15 cellular contexts compared by ENCODE assay signal in genomic region chr2:10884530-10885478, GRCh38. TPM values are rescaled to one million over a fixed set of nuclear protein-coding genes. Genes with fewer than 3 reads are reported as not detected.
DNase-seq lines count a peak whose midpoint lies in the region; ATAC-seq lines count a peak whose summit lies in the region.
"Had no signal": no experiment of that assay in that cellular context is flagged by ENCODE, and none has a peak within 500 bp of the region (broad histone marks: within the 10 kb centered on the region; RNA-seq: fewer than 3 reads in every experiment).

No MANE protein-coding gene starts in this region.

- no peak overlapping the region for H2BK120ac ChIP-seq in mesendoderm (ENCODE audit: low read depth, low read length)

- H3K27me3 Mint-ChIP-seq in activated CD4-positive, alpha-beta T cell treated with anti-CD3 and anti-CD28 coated beads, Interleukin-2, amount 10 ng/mL, durations not matched to agents 24 days and 14 days, result peaks cover 6% of the 10 kb centered on the region

- intact Hi-C loops in activated CD4-positive, alpha-beta T cell treated with anti-CD3 and anti-CD28 coated beads, Interleukin-2, amount 10 ng/mL, durations not matched to agents 24 days and 14 days (cut with micrococcal nuclease), result no loop called here

- no peak overlapping the region for H3K4me3 Mint-ChIP-seq in activated CD4-positive, alpha-beta T cell treated with anti-CD3 and anti-CD28 coated beads, Interleukin-2, amount 10 ng/mL, durations not matched to agents 24 days and 14 days
- H3K4me3 Mint-ChIP-seq: central memory CD8-positive, alpha-beta T cell had no signal

- H3K4me3 ChIP-seq in mesendoderm (ENCODE audit: low read length), result no peak overlapping the region
- H3K4me3 ChIP-seq: esophagus muscularis mucosa had no signal

- no peak overlapping the region for H4K5ac ChIP-seq in mesendoderm (ENCODE audit: low read length)

- H4K8ac ChIP-seq in mesendoderm (ENCODE audit: low read depth, low read length), result no peak overlapping the region

- H3K56ac ChIP-seq in mesendoderm (ENCODE audit: low read length), result peak overlapping the region; percentile 68

- H3K4ac ChIP-seq in mesendoderm (ENCODE audit: low read depth, low read length), result no peak overlapping the region

- H3K27ac Mint-ChIP-seq in activated CD4-positive, alpha-beta T cell treated with anti-CD3 and anti-CD28 coated beads, Interleukin-2, amount 10 ng/mL, durations not matched to agents 24 days and 14 days, result no peak overlapping the region

- no peak overlapping the region for H2BK5ac ChIP-seq in mesendoderm (ENCODE audit: low read length)

- no peaks in the 10 kb centered on the region for H3K79me1 ChIP-seq in mesendoderm (ENCODE audit: low read length)

- H3K36me3 Mint-ChIP-seq in activated CD4-positive, alpha-beta T cell treated with anti-CD3 and anti-CD28 coated beads, Interleukin-2, amount 10 ng/mL, durations not matched to agents 24 days and 14 days (ENCODE audit: low read depth), result no peaks in the 10 kb centered on the region

- no peak overlapping the region for H3K23ac ChIP-seq in mesendoderm (ENCODE audit: low read length)

- H3K9me3 Mint-ChIP-seq in activated CD4-positive, alpha-beta T cell treated with anti-CD3 and anti-CD28 coated beads, Interleukin-2, amount 10 ng/mL, durations not matched to agents 24 days and 14 days, result no peaks in the 10 kb centered on the region
- H3K9me3 Mint-ChIP-seq: central memory CD8-positive, alpha-beta T cell had no signal

- H3K36me3 ChIP-seq in mesendoderm (ENCODE audit: control insufficient read depth, insufficient read depth, low read length), result no peaks in the 10 kb centered on the region
- H3K36me3 ChIP-seq: esophagus muscularis mucosa had no signal

- H2BK15ac ChIP-seq in mesendoderm (replicated peaks; ENCODE audit: low read depth), result no peak overlapping the region

- H3K4me1 Mint-ChIP-seq in activated CD4-positive, alpha-beta T cell treated with anti-CD3 and anti-CD28 coated beads, Interleukin-2, amount 10 ng/mL, durations not matched to agents 24 days and 14 days, result peaks cover 2% of the 10 kb centered on the region
- H3K4me1 Mint-ChIP-seq: central memory CD8-positive, alpha-beta T cell had no signal

- ATAC-seq in HG02885 (IDR thresholded peaks at IDR 0.05; ENCODE audit: poor library complexity, unreplicated experiment) (peak; percentile 54), HG03039 (IDR thresholded peaks at IDR 0.05; ENCODE audit: unreplicated experiment) (no peak)

- no peak overlapping the region for H3K18ac ChIP-seq in mesendoderm (ENCODE audit: low read length)

- H3K9ac ChIP-seq in mesendoderm (ENCODE audit: low read length), result no peak overlapping the region

- no peak overlapping the region for H3K4me2 ChIP-seq in mesendoderm (ENCODE audit: low read length)

- DNase-seq in Ammon's horn (ENCODE audit: low spot score) (peak; percentile 33), brain pericyte (ENCODE audit: low read depth, low spot score) (peak; percentile 27), mesendoderm (peak; percentile 31), C1 segment of cervical spinal cord (lab: John Stamatoyannopoulos, UW) (no peak)
- no peak for DNase-seq in activated CD4-positive, alpha-beta T cell treated with anti-CD3 and anti-CD28 coated beads, Interleukin-2, amount 10 ng/mL, durations not matched to agents 24 days and 14 days
- DNase-seq in activated CD8-positive, alpha-beta memory T cell treated with anti-CD3 and anti-CD28 coated beads, Interleukin-2, amount 50 U/mL, for 4 hours, result no peak
- DNase-seq: activated effector memory CD4-positive, alpha-beta T cell treated with Interleukin-2 at 50 U/mL for 16 hours; GOT3; NCI-H510A had no signal

- no peaks in the 10 kb centered on the region for H3K27me3 ChIP-seq in mesendoderm (ENCODE audit: insufficient read depth, low read length, poor library complexity)

- peaks cover 16% of the 10 kb centered on the region for H3K4me1 ChIP-seq in mesendoderm (ENCODE audit: control insufficient read depth, low read depth, low read length)

- no peaks in the 10 kb centered on the region for H3K79me2 ChIP-seq in mesendoderm (ENCODE audit: control insufficient read depth, insufficient read depth, low read length)

- WGBS in mesendoderm (ENCODE audit: extremely low coverage, insufficient coverage, low lambda C conversion rate), result no CpG with 5 or more reads among the region's 7 CpGs

- H3K27ac ChIP-seq in mesendoderm (ENCODE audit: low read depth, low read length), result no peak overlapping the region
- H3K27ac ChIP-seq: esophagus muscularis mucosa had no signal

- no peak overlapping the region for H2AK5ac ChIP-seq in mesendoderm (ENCODE audit: low read length)

RNA-seq across cellular contexts. Expression of gene KCNF1, which starts 26.9 kb away (rescaled TPM):
- polyA plus RNA-seq in mesendoderm (2013, experiment 1 of 2), result 0.41 TPM
- polyA plus RNA-seq in mesendoderm (2013, experiment 2 of 2), result 0.38 TPM
- total RNA-seq in activated CD4-positive, alpha-beta T cell treated with anti-CD3 and anti-CD28 coated beads, Interleukin-2, amount 10 ng/mL, durations not matched to agents 24 days and 14 days, result not detected in 2 replicates
- total RNA-seq: MCF 10A; T-helper 2 cell treated with Interferon-gamma antibody and Interleukin-4, amounts not matched to agents 100 ng/mL and 5 ng/mL, for 36 hours had no signal

Comparison
In these comparisons a context has a peak if more than half of its experiments do, and no peak if none do; other contexts are left out.
1. DNase-seq: peak in Ammon's horn (single experiment), brain pericyte (single experiment) and mesendoderm (single experiment); none in activated CD4-positive, alpha-beta T cell treated with anti-CD3 and anti-CD28 coated beads, Interleukin-2, amount 10 ng/mL, durations not matched to agents 24 days and 14 days (single experiment), activated CD8-positive, alpha-beta memory T cell treated with anti-CD3 and anti-CD28 coated beads, Interleukin-2, amount 50 U/mL, for 4 hours (single experiment) and C1 segment of cervical spinal cord (0 of 14).